ENCODE assay signal across 8 cellular contexts in the genomic region with DNA sequence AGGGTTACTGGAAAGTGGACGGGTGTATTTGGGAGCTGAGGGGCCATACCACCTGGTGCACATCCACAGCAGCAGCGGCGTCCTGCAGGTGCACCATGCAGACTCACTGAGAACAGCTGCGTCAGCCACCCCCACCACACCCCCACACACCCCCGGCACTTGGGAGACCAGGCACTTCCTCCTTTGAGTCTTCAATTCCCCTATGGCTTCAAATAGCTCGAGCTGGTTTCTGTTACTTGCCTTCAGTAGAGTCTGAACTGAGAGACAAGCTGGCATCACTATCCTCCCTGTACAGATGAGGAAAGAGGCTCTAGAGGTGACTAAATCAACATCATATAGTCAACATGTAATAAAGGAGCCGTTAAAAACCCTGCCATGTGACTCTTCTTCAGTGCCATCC. TPM values are rescaled to one million over a fixed set of nuclear protein-coding genes. Genes with fewer than 3 reads are reported as not detected.
A peak's percentile ranks its signal among the peaks of the same experiment; 100 is the strongest.
DNase-seq lines count a peak whose midpoint lies in the region; ATAC-seq and TF ChIP-seq lines count a peak whose summit lies in the region.

No MANE protein-coding gene starts in this region.

- no peak overlapping the region for H3K4me3 ChIP-seq in upper lobe of left lung

- TF ChIP-seq EP300 in upper lobe of left lung (IDR thresholded peaks at IDR 0.05) = no peak

- no peak for TF ChIP-seq CTCF in upper lobe of left lung (IDR thresholded peaks at IDR 0.05)

- ATAC-seq in GM19397 (IDR thresholded peaks at IDR 0.05; ENCODE audit: unreplicated experiment) (peak; percentile 67), HG03432 (IDR thresholded peaks at IDR 0.05; ENCODE audit: unreplicated experiment) (peak; percentile 65), upper lobe of left lung (ENCODE audit: low FRiP score in 2 of 2) (peak; percentile 15 to 67)

- DNase-seq in DMS53 treated with DMSO at 0.1 percent for 48 hours (lab: John Stamatoyannopoulos, UW; ENCODE audit: unreplicated experiment) (peak; percentile 91), NCI-H748 treated with DMSO at 0.1 percent for 48 hours (lab: John Stamatoyannopoulos, UW) (peak; percentile 33), germinal center (ENCODE audit: low spot score) (peak; percentile 90), upper lobe of left lung (peak; percentile 68 to 80), NK-92 (lab: John Stamatoyannopoulos, UW; ENCODE audit: unreplicated experiment) (no peak), NCI-H1930 (lab: John Stamatoyannopoulos, UW) (no peak)

- H3K27me3 ChIP-seq in upper lobe of left lung = no peaks in the 10 kb centered on the region

- no peak for TF ChIP-seq POLR2A in upper lobe of left lung (IDR thresholded peaks at IDR 0.05)

- H3K36me3 ChIP-seq in upper lobe of left lung = no peaks in the 10 kb centered on the region

- peak overlapping the region in 3 of 4 donors; percentile 12 to 42 (median 26) for H3K27ac ChIP-seq in upper lobe of left lung

- H3K9me3 ChIP-seq in upper lobe of left lung = no peaks in the 10 kb centered on the region

- 36 to 60% methylated on average over 3 to 7 of the region's 7 CpGs for WGBS in upper lobe of left lung, 2 donors

- peaks cover 54 to 67% (median 64%) of the 10 kb centered on the region in 4 donors for H3K4me1 ChIP-seq in upper lobe of left lung

RNA-seq across cellular contexts. Expression of gene CUEDC1, which starts 15.4 kb away (rescaled TPM):
- 100 to 1,000 TPM in 1 of 6 donors, 10 to 100 TPM in 5; 33.3 to 119 (median 54.4) TPM for total RNA-seq in upper lobe of left lung

RNA-seq across cellular contexts. Expression of gene VEZF1, which starts 48.3 kb away (rescaled TPM):
- total RNA-seq in upper lobe of left lung = 10 to 100 TPM; 36.4 to 99.7 (median 72.5) TPM

Comparison
In these comparisons a context has a peak if more than half of its experiments do, and no peak if none do; other contexts are left out.
1. DNase-seq: peak in DMS53 treated with DMSO at 0.1 percent for 48 hours (single experiment), NCI-H748 treated with DMSO at 0.1 percent for 48 hours (single experiment), germinal center (single experiment) and upper lobe of left lung (2 of 2); none in NK-92 (single experiment) and NCI-H1930 (0 of 2).
2. Peak in every context shown above with its lines, with median percentiles within 50 percentile points of each other: ATAC-seq.